ENCODE assay signal across 19 cellular contexts in the genomic region with DNA sequence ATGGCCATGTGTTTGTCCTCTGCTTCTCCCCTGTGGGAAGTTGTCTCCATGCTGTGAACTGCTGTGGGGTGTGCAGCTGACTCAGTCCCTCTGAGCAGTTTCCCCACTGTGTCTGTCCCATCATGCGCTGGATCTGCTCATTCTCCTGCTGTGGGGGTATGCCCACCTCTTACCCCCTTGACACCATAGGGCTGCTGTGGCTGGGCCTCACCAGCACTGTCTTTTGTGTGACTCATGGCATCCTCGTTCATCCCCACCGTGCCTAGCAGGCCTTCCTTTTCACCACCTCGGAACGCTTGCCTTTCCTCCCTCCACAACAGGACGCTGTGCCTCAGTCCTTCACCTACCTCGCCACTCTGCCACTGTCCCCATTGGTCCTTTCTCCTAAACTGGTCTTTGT. TPM values are rescaled to one million over a fixed set of nuclear protein-coding genes. Genes with fewer than 3 reads are reported as not detected.
DNase-seq lines count a peak whose midpoint lies in the region; ATAC-seq lines count a peak whose summit lies in the region.
"Had no signal": no experiment of that assay in that cellular context is flagged by ENCODE, and none has a peak within 500 bp of the region (broad histone marks: within the 10 kb centered on the region; RNA-seq: fewer than 3 reads in every experiment).

No MANE protein-coding gene starts in this region.

- H3K36me3 Mint-ChIP-seq in activated naive CD4-positive, alpha-beta T cell treated with anti-CD3 and anti-CD28 coated beads, Interleukin-2, amount 10 ng/mL, durations not matched to agents 7 days and 5 days = no peaks in the 10 kb centered on the region
- peaks cover 2% of the 10 kb centered on the region for H3K36me3 Mint-ChIP-seq in activated CD8-positive, alpha-beta T cell treated with anti-CD3 and anti-CD28 coated beads, Interleukin-2, amount 10 ng/mL, durations not matched to agents 7 days and 5 days (ENCODE audit: low read depth)
- peaks cover 3% of the 10 kb centered on the region for H3K36me3 Mint-ChIP-seq in effector memory CD8-positive, alpha-beta T cell (ENCODE audit: insufficient read depth)
- no peaks in the 10 kb centered on the region for H3K36me3 Mint-ChIP-seq in stimulated activated memory B cell treated with anti-CD40 and anti-IgM and Interleukin-4, amounts not matched to agents 10 μg/mL and 1 μg/mL and 100 μg/mL, for 72 hours

- POLR2A ChIA-PET in activated CD8-positive, alpha-beta T cell treated with anti-CD3 and anti-CD28 coated beads, Interleukin-2, amount 10 ng/mL, durations not matched to agents 7 days and 5 days (lab: Charles Lee) = no interaction called here

- DNase-seq in activated naive CD4-positive, alpha-beta T cell treated with anti-CD3 and anti-CD28 coated beads, Interleukin-2, amount 10 ng/mL, durations not matched to agents 7 days and 5 days = no peak
- DNase-seq in activated naive CD4-positive, alpha-beta T cell (lab: John Stamatoyannopoulos, UW) = no peak
- DNase-seq in activated CD8-positive, alpha-beta T cell treated with anti-CD3 and anti-CD28 coated beads, Interleukin-2, amount 10 ng/mL, durations not matched to agents 7 days and 5 days = no peak
- DNase-seq in effector memory CD8-positive, alpha-beta T cell = no peak
- no peak for DNase-seq in Ammon's horn (ENCODE audit: low spot score)
- DNase-seq: brain microvascular endothelial cell; effector CD4-positive, alpha-beta T cell; GOT3; left ventricle myocardium inferior; MG63; NCI-H2029; NCI-H524 treated with DMSO at 0.1 percent for 48 hours; PC-9; retina had no signal

- H3K4me1 Mint-ChIP-seq in activated naive CD4-positive, alpha-beta T cell treated with anti-CD3 and anti-CD28 coated beads, Interleukin-2, amount 10 ng/mL, durations not matched to agents 7 days and 5 days = peaks cover 53% of the 10 kb centered on the region
- H3K4me1 Mint-ChIP-seq in activated CD8-positive, alpha-beta T cell treated with anti-CD3 and anti-CD28 coated beads, Interleukin-2, amount 10 ng/mL, durations not matched to agents 7 days and 5 days (ENCODE audit: low read depth) = peaks cover 48% of the 10 kb centered on the region
- H3K4me1 Mint-ChIP-seq in effector memory CD8-positive, alpha-beta T cell (ENCODE audit: low read depth in 2 of 2) = peaks cover 48 to 49% of the 10 kb centered on the region in 2 donors
- H3K4me1 Mint-ChIP-seq in stimulated activated memory B cell treated with anti-CD40 and anti-IgM and Interleukin-4, amounts not matched to agents 10 μg/mL and 1 μg/mL and 100 μg/mL, for 72 hours = peaks cover 50% of the 10 kb centered on the region

- CTCF ChIA-PET in activated naive CD4-positive, alpha-beta T cell treated with anti-CD3 and anti-CD28 coated beads, Interleukin-2, amount 10 ng/mL, durations not matched to agents 7 days and 5 days (lab: Charles Lee) = interaction anchor here (4.0 kb wide), 1 partner anchor 179 kb away, joined by 82 read pairs; no protein-coding TSS in a partner anchor
- CTCF ChIA-PET in activated CD8-positive, alpha-beta T cell treated with anti-CD3 and anti-CD28 coated beads, Interleukin-2, amount 10 ng/mL, durations not matched to agents 7 days and 5 days (lab: Charles Lee) = interaction anchor here (1.7 to 3.2 kb wide), 2 partner anchors 42 to 178 kb away, joined by 16 to 52 read pairs; no protein-coding TSS in a partner anchor

- peak overlapping the region; percentile 67 for H3K27ac Mint-ChIP-seq in activated naive CD4-positive, alpha-beta T cell treated with anti-CD3 and anti-CD28 coated beads, Interleukin-2, amount 10 ng/mL, durations not matched to agents 7 days and 5 days
- peak overlapping the region; percentile 80 for H3K27ac Mint-ChIP-seq in activated CD8-positive, alpha-beta T cell treated with anti-CD3 and anti-CD28 coated beads, Interleukin-2, amount 10 ng/mL, durations not matched to agents 7 days and 5 days
- peak overlapping the region; percentile 87 to 97 for H3K27ac Mint-ChIP-seq in effector memory CD8-positive, alpha-beta T cell
- H3K27ac Mint-ChIP-seq in stimulated activated memory B cell treated with anti-CD40 and anti-IgM and Interleukin-4, amounts not matched to agents 10 μg/mL and 1 μg/mL and 100 μg/mL, for 72 hours = peak overlapping the region; percentile 93
- H3K27ac Mint-ChIP-seq: type B pancreatic cell had no signal

- no peak overlapping the region for H3K4me3 Mint-ChIP-seq in activated naive CD4-positive, alpha-beta T cell treated with anti-CD3 and anti-CD28 coated beads, Interleukin-2, amount 10 ng/mL, durations not matched to agents 7 days and 5 days
- no peak overlapping the region for H3K4me3 Mint-ChIP-seq in activated CD8-positive, alpha-beta T cell treated with anti-CD3 and anti-CD28 coated beads, Interleukin-2, amount 10 ng/mL, durations not matched to agents 7 days and 5 days
- no peak overlapping the region for H3K4me3 Mint-ChIP-seq in effector memory CD8-positive, alpha-beta T cell
- no peak overlapping the region for H3K4me3 Mint-ChIP-seq in stimulated activated memory B cell treated with anti-CD40 and anti-IgM and Interleukin-4, amounts not matched to agents 10 μg/mL and 1 μg/mL and 100 μg/mL, for 72 hours
- H3K4me3 Mint-ChIP-seq: type B pancreatic cell had no signal

- no peak for ATAC-seq in activated CD8-positive, alpha-beta T cell treated with anti-CD3 and anti-CD28 coated beads, Interleukin-2, amount 10 ng/mL, durations not matched to agents 7 days and 5 days
- no peak for ATAC-seq in effector memory CD8-positive, alpha-beta T cell (replicated peaks)
- ATAC-seq in stimulated activated memory B cell treated with anti-CD40 and anti-IgM and Interleukin-4, amounts not matched to agents 10 μg/mL and 1 μg/mL and 100 μg/mL, for 72 hours = no peak
- ATAC-seq in HG02870 (IDR thresholded peaks at IDR 0.05; ENCODE audit: unreplicated experiment) (no peak), GM21447 (IDR thresholded peaks at IDR 0.05; ENCODE audit: unreplicated experiment) (no peak)
- ATAC-seq: SK-N-SH treated with all-trans-retinoic acid at 6 μM for 48 hours had no signal

- no peaks in the 10 kb centered on the region for H3K9me3 Mint-ChIP-seq in activated naive CD4-positive, alpha-beta T cell treated with anti-CD3 and anti-CD28 coated beads, Interleukin-2, amount 10 ng/mL, durations not matched to agents 7 days and 5 days
- H3K9me3 Mint-ChIP-seq in activated CD8-positive, alpha-beta T cell treated with anti-CD3 and anti-CD28 coated beads, Interleukin-2, amount 10 ng/mL, durations not matched to agents 7 days and 5 days (ENCODE audit: insufficient read depth) = no peaks in the 10 kb centered on the region
- H3K9me3 Mint-ChIP-seq in effector memory CD8-positive, alpha-beta T cell = no peaks in the 10 kb centered on the region
- no peaks in the 10 kb centered on the region for H3K9me3 Mint-ChIP-seq in stimulated activated memory B cell treated with anti-CD40 and anti-IgM and Interleukin-4, amounts not matched to agents 10 μg/mL and 1 μg/mL and 100 μg/mL, for 72 hours
- H3K9me3 Mint-ChIP-seq: type B pancreatic cell had no signal

- H3K27me3 Mint-ChIP-seq in activated naive CD4-positive, alpha-beta T cell treated with anti-CD3 and anti-CD28 coated beads, Interleukin-2, amount 10 ng/mL, durations not matched to agents 7 days and 5 days = peaks cover 3% of the 10 kb centered on the region
- no peaks in the 10 kb centered on the region for H3K27me3 Mint-ChIP-seq in activated CD8-positive, alpha-beta T cell treated with anti-CD3 and anti-CD28 coated beads, Interleukin-2, amount 10 ng/mL, durations not matched to agents 7 days and 5 days (ENCODE audit: low read depth)
- H3K27me3 Mint-ChIP-seq in effector memory CD8-positive, alpha-beta T cell = no peaks in the 10 kb centered on the region
- H3K27me3 Mint-ChIP-seq in stimulated activated memory B cell treated with anti-CD40 and anti-IgM and Interleukin-4, amounts not matched to agents 10 μg/mL and 1 μg/mL and 100 μg/mL, for 72 hours = no peaks in the 10 kb centered on the region
- H3K27me3 Mint-ChIP-seq: type B pancreatic cell had no signal

RNA-seq across cellular contexts. Expression of gene VANGL2, which starts 27.3 kb away (rescaled TPM):
- not detected for total RNA-seq in activated CD8-positive, alpha-beta T cell treated with anti-CD3 and anti-CD28 coated beads, Interleukin-2, amount 10 ng/mL, durations not matched to agents 7 days and 5 days
